In the genomic region with DNA sequence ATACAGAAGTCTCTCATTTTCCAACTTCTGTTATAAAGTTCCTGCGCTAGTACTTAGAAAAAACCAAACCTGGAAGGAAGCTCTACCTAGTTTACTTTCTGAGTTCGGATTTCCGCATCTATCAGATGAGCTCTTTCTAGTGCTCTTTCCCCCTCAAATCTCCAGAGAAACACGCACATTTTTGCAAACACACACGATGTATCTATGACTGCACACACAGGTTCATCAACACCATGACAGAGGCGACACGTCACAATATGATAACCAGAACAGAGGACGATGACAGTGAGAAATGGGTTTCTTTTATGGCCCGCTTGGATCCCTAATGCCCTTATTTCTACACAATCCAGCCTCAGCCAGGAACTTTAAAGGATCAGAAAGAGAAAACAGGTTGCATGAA, we compare ENCODE assay signal across 8 cellular contexts. TPM values are rescaled to one million over a fixed set of nuclear protein-coding genes. Genes with fewer than 3 reads are reported as not detected.
DNase-seq lines count a peak whose midpoint lies in the region; ATAC-seq and TF ChIP-seq lines count a peak whose summit lies in the region.

No MANE protein-coding gene starts in this region.

- H3K36me3 Mint-ChIP-seq in activated CD4-positive, alpha-beta T cell treated with anti-CD3 and anti-CD28 coated beads for 36 hours (ENCODE audit: low read depth) = no peaks in the 10 kb centered on the region
- peaks cover under 1% of the 10 kb centered on the region for H3K36me3 Mint-ChIP-seq in T-helper 1 cell treated with Interleukin-12 subunit alpha and Interleukin-12 subunit beta and Interleukin-4 antibody, amounts not matched to agents 30 μg/mL and 1 μg/mL, for 36 hours (ENCODE audit: low read depth)

- no peaks in the 10 kb centered on the region for H3K9me3 Mint-ChIP-seq in activated CD4-positive, alpha-beta T cell treated with anti-CD3 and anti-CD28 coated beads for 36 hours (ENCODE audit: low read depth)
- H3K9me3 Mint-ChIP-seq in T-helper 1 cell treated with Interleukin-12 subunit alpha and Interleukin-12 subunit beta and Interleukin-4 antibody, amounts not matched to agents 30 μg/mL and 1 μg/mL, for 36 hours = peaks cover 4% of the 10 kb centered on the region

- H3K27me3 ChIP-seq in muscle layer of duodenum (ENCODE audit: low read depth, low read length) (no peaks in the 10 kb centered on the region), aorta (ENCODE audit: control insufficient read depth in 1 of 2, insufficient read depth in 2 of 2, low read length in 1 of 2) (no peaks in the 10 kb centered on the region)

- peak overlapping the region; percentile 87 for H3K27ac Mint-ChIP-seq in activated CD4-positive, alpha-beta T cell treated with anti-CD3 and anti-CD28 coated beads for 36 hours
- H3K27ac Mint-ChIP-seq in T-helper 1 cell treated with Interleukin-12 subunit alpha and Interleukin-12 subunit beta and Interleukin-4 antibody, amounts not matched to agents 30 μg/mL and 1 μg/mL, for 36 hours = peak overlapping the region; percentile 89

- POLR2A ChIA-PET in activated CD4-positive, alpha-beta T cell treated with anti-CD3 and anti-CD28 coated beads for 36 hours (lab: Charles Lee) = interaction anchor here (0.8 kb wide), 1 partner anchor 51 kb away, joined by 3 read pairs; no protein-coding TSS in a partner anchor

- H3K9me3 ChIP-seq in muscle layer of duodenum (ENCODE audit: control insufficient read depth in 1 of 2, low read length in 2 of 2) = peaks cover 0 to 3% of the 10 kb centered on the region in 2 donors
- H3K9me3 ChIP-seq in aorta (ENCODE audit: control insufficient read depth, low read length) = no peaks in the 10 kb centered on the region

- H3K36me3 ChIP-seq in muscle layer of duodenum (ENCODE audit: control insufficient read depth in 1 of 2, insufficient read depth in 2 of 2, low read length in 2 of 2) (no peaks in the 10 kb centered on the region), aorta (ENCODE audit: control insufficient read depth in 1 of 2, insufficient read depth in 2 of 2, low read length in 1 of 2) (no peaks in the 10 kb centered on the region)

- H3K27me3 Mint-ChIP-seq in activated CD4-positive, alpha-beta T cell treated with anti-CD3 and anti-CD28 coated beads for 36 hours = no peaks in the 10 kb centered on the region
- no peaks in the 10 kb centered on the region for H3K27me3 Mint-ChIP-seq in T-helper 1 cell treated with Interleukin-12 subunit alpha and Interleukin-12 subunit beta and Interleukin-4 antibody, amounts not matched to agents 30 μg/mL and 1 μg/mL, for 36 hours (ENCODE audit: low read depth)

- no peak for TF ChIP-seq CTCF in coronary artery (IDR thresholded peaks at IDR 0.05)

- peak; percentile 61 for DNase-seq in activated CD4-positive, alpha-beta T cell treated with anti-CD3 and anti-CD28 coated beads for 36 hours
- DNase-seq in activated CD4-positive, alpha-beta T cell treated with anti-CD3 and anti-CD28 coated beads for 1 hour = no peak
- DNase-seq in coronary artery (ENCODE audit: low spot score) (no peak), aorta (no peak), NCI-H187 (lab: John Stamatoyannopoulos, UW) (no peak)

- peaks cover 23% of the 10 kb centered on the region for H3K4me1 Mint-ChIP-seq in activated CD4-positive, alpha-beta T cell treated with anti-CD3 and anti-CD28 coated beads for 36 hours
- peaks cover 23% of the 10 kb centered on the region for H3K4me1 Mint-ChIP-seq in T-helper 1 cell treated with Interleukin-12 subunit alpha and Interleukin-12 subunit beta and Interleukin-4 antibody, amounts not matched to agents 30 μg/mL and 1 μg/mL, for 36 hours (ENCODE audit: low read depth)

- CTCF ChIA-PET in activated CD4-positive, alpha-beta T cell treated with anti-CD3 and anti-CD28 coated beads for 36 hours (lab: Charles Lee) = interaction anchor here (1.0 to 1.6 kb wide), 5 partner anchors 18 to 110 kb away, joined by 3 to 11 read pairs (median 4); no protein-coding TSS in a partner anchor

- peaks cover 4 to 7% of the 10 kb centered on the region in 2 donors for H3K4me1 ChIP-seq in muscle layer of duodenum (ENCODE audit: control insufficient read depth in 1 of 2, insufficient read depth in 2 of 2, low read length in 2 of 2)
- H3K4me1 ChIP-seq in aorta (ENCODE audit: control insufficient read depth in 1 of 2, insufficient read depth in 2 of 2, low read length in 2 of 2) = peaks cover 0 to 3% of the 10 kb centered on the region in 2 donors

- ATAC-seq in activated CD4-positive, alpha-beta T cell treated with anti-CD3 and anti-CD28 coated beads for 36 hours = peak; percentile 60
- ATAC-seq in HG03439 (IDR thresholded peaks at IDR 0.05; ENCODE audit: unreplicated experiment) (peak; percentile 21), aorta (ENCODE audit: low FRiP score) (no peak)

- intact Hi-C loops in activated CD4-positive, alpha-beta T cell treated with anti-CD3 and anti-CD28 coated beads for 36 hours (cut with DNase I, micrococcal nuclease) = loop anchor here (1.0 to 5.0 kb wide), 5 partner anchors 27 to 159 kb away; a partner anchor contains a TSS
- intact Hi-C loops in aorta (cut with DNase I) = loop anchor here in 1 of 2 donors (5.0 kb wide), 1 partner anchor 86 kb away; no protein-coding TSS in a partner anchor

- H3K4me3 ChIP-seq in coronary artery (peak overlapping the region; percentile 71), muscle layer of duodenum (ENCODE audit: low read depth in 1 of 2, low read length in 2 of 2) (peak overlapping the region; percentile 75 to 82), aorta (ENCODE audit: low read length in 2 of 2) (peak overlapping the region; percentile 46 to 62)

- H3K4me3 Mint-ChIP-seq in activated CD4-positive, alpha-beta T cell treated with anti-CD3 and anti-CD28 coated beads for 36 hours = peak overlapping the region; percentile 76
- H3K4me3 Mint-ChIP-seq in T-helper 1 cell treated with Interleukin-12 subunit alpha and Interleukin-12 subunit beta and Interleukin-4 antibody, amounts not matched to agents 30 μg/mL and 1 μg/mL, for 36 hours = peak overlapping the region; percentile 88

- H3K27ac ChIP-seq in coronary artery = no peak overlapping the region
- H3K27ac ChIP-seq in muscle layer of duodenum (ENCODE audit: low read length) = no peak overlapping the region
- no peak overlapping the region for H3K27ac ChIP-seq in aorta (ENCODE audit: low read depth in 1 of 2, low read length in 2 of 2)

- WGBS in aorta, 2 donors = 14 to 20% methylated on average over 9 of the region's 9 CpGs

RNA-seq across cellular contexts. Expression of a gene that starts 0.6 kb away (rescaled TPM):
- total RNA-seq in activated CD4-positive, alpha-beta T cell treated with anti-CD3 and anti-CD28 coated beads for 36 hours = under 1 TPM; 0.50 to 0.67 TPM
- under 1 TPM in 1 of 2 donors, not detected in 1; 0.99 TPM for total RNA-seq in aorta
- polyA plus RNA-seq in aorta = under 1 TPM in 1 of 2 donors, not detected in 1; 0.15 TPM

RNA-seq across cellular contexts. Expression of a gene that starts 29.1 kb away (rescaled TPM):
- 1,000 to 10,000 TPM; 1,060 to 1,089 TPM for total RNA-seq in activated CD4-positive, alpha-beta T cell treated with anti-CD3 and anti-CD28 coated beads for 36 hours
- 10 to 100 TPM; 74.7 to 76.5 TPM for total RNA-seq in aorta
- 10 to 100 TPM in 1 of 2 donors, 1 to 10 TPM in 1; 6.2 to 36.2 TPM for polyA plus RNA-seq in aorta

Comparison
In these comparisons a context has a peak if more than half of its experiments do, and no peak if none do; other contexts are left out.
1. RNA of a gene that starts 29.1 kb away (total RNA-seq): 1,060 to 1,089 TPM in activated CD4-positive, alpha-beta T cell treated with anti-CD3 and anti-CD28 coated beads for 36 hours; 74.7 to 76.5 TPM in aorta; every median in the first group is over 10 times any median in the second.
2. Peak in every context shown above with its lines, with median percentiles within 50 percentile points of each other: H3K4me3 ChIP-seq.